In the genomic region with DNA sequence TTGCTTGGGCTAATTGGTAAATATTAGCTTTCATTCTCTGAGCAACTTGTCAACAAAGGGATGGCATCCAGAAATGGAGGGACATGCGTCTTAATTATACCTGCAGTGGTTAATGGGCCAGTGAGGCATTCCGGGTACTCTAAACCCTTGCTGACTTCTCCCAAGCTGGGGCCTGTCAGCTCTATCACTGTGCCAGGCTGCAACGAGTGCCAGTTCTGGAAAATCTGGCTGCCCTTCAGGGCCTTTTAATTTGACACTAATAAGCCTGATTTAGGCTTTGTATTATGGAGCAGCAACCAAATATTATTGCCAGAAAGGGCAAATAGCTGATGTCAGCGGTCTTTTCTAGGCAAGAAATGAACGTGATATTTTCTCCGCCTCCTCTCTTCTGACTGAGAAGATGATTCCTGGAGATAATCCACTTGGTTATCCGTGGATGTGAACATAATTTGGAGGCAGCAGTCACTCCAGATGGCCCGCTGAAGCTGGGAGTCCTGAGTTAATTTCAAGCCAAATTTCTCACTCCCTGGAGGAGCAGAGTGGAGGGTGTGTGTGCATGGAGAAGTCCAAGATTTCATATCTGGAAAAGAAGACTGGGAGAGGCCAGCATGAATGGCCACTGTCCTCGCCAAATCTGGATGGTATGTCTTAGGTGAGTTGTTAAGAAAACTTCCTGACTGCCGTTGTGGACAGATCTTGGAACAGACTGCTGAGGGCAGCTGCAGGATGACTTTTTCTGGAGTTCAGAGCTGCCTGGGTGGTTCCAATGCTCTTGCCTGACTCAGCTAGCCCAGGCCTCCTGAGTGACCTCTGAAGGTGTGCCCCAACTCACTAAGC, we compare ENCODE assay signal across 1 cellular context.
A peak's percentile ranks its signal among the peaks of the same experiment; 100 is the strongest.
TF ChIP-seq lines count a peak whose summit lies in the region.

No MANE protein-coding gene starts in this region.

TF ChIP-seq in HepG2, 621 proteins besides CTCF, POLR2A, EP300 and RAD21:
- TF ChIP-seq, protein P1, sequence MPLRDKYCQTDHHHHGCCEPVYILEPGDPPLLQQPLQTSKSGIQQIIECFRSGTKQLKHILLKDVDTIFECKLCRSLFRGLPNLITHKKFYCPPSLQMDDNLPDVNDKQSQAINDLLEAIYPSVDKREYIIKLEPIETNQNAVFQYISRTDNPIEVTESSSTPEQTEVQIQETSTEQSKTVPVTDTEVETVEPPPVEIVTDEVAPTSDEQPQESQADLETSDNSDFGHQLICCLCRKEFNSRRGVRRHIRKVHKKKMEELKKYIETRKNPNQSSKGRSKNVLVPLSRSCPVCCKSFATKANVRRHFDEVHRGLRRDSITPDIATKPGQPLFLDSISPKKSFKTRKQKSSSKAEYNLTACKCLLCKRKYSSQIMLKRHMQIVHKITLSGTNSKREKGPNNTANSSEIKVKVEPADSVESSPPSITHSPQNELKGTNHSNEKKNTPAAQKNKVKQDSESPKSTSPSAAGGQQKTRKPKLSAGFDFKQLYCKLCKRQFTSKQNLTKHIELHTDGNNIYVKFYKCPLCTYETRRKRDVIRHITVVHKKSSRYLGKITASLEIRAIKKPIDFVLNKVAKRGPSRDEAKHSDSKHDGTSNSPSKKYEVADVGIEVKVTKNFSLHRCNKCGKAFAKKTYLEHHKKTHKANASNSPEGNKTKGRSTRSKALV (CRISPR knock-in tag; IDR thresholded peaks at IDR 0.05), result no peak
- peak; percentile 66 for TF ChIP-seq MAFF (IDR thresholded peaks at IDR 0.05; ENCODE audit: low read depth, low read length)
- TF ChIP-seq, protein P2, sequence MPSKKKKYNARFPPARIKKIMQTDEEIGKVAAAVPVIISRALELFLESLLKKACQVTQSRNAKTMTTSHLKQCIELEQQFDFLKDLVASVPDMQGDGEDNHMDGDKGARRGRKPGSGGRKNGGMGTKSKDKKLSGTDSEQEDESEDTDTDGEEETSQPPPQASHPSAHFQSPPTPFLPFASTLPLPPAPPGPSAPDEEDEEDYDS (CRISPR knock-in tag; IDR thresholded peaks at IDR 0.05), result no peak
- no peak for TF ChIP-seq ZNF790 (CRISPR knock-in tag; IDR thresholded peaks at IDR 0.05; ENCODE audit: borderline replicate concordance)
- TF ChIP-seq CERS6 (CRISPR knock-in tag; IDR thresholded peaks at IDR 0.05), result no peak
- no peak for TF ChIP-seq KDM2A (CRISPR knock-in tag; IDR thresholded peaks at IDR 0.05; ENCODE audit: borderline replicate concordance, low read depth)
- TF ChIP-seq, protein P3, sequence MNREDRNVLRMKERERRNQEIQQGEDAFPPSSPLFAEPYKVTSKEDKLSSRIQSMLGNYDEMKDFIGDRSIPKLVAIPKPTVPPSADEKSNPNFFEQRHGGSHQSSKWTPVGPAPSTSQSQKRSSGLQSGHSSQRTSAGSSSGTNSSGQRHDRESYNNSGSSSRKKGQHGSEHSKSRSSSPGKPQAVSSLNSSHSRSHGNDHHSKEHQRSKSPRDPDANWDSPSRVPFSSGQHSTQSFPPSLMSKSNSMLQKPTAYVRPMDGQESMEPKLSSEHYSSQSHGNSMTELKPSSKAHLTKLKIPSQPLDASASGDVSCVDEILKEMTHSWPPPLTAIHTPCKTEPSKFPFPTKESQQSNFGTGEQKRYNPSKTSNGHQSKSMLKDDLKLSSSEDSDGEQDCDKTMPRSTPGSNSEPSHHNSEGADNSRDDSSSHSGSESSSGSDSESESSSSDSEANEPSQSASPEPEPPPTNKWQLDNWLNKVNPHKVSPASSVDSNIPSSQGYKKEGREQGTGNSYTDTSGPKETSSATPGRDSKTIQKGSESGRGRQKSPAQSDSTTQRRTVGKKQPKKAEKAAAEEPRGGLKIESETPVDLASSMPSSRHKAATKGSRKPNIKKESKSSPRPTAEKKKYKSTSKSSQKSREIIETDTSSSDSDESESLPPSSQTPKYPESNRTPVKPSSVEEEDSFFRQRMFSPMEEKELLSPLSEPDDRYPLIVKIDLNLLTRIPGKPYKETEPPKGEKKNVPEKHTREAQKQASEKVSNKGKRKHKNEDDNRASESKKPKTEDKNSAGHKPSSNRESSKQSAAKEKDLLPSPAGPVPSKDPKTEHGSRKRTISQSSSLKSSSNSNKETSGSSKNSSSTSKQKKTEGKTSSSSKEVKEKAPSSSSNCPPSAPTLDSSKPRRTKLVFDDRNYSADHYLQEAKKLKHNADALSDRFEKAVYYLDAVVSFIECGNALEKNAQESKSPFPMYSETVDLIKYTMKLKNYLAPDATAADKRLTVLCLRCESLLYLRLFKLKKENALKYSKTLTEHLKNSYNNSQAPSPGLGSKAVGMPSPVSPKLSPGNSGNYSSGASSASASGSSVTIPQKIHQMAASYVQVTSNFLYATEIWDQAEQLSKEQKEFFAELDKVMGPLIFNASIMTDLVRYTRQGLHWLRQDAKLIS (CRISPR knock-in tag; IDR thresholded peaks at IDR 0.05), result no peak
- TF ChIP-seq GZF1 (CRISPR knock-in tag; IDR thresholded peaks at IDR 0.05), result no peak
- TF ChIP-seq, protein P4, sequence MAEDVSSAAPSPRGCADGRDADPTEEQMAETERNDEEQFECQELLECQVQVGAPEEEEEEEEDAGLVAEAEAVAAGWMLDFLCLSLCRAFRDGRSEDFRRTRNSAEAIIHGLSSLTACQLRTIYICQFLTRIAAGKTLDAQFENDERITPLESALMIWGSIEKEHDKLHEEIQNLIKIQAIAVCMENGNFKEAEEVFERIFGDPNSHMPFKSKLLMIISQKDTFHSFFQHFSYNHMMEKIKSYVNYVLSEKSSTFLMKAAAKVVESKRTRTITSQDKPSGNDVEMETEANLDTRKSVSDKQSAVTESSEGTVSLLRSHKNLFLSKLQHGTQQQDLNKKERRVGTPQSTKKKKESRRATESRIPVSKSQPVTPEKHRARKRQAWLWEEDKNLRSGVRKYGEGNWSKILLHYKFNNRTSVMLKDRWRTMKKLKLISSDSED (CRISPR knock-in tag; IDR thresholded peaks at IDR 0.05), result no peak
- TF ChIP-seq MAFK (conservative IDR thresholded peaks at IDR 0.05 in 1 of 2, IDR thresholded peaks at IDR 0.05 in 1 of 2; ENCODE audit: low read length in 2 of 2), result peak; percentile 61 to 82
- TF ChIP-seq ZBTB34 (CRISPR knock-in tag; IDR thresholded peaks at IDR 0.05), result no peak
TF ChIP-seq in HepG2: peak in this region for 2.
